Comparison of ENCODE assay signal across 30 cellular contexts in genomic region chr9:101451498-101451897, GRCh38. TPM values are rescaled to one million over a fixed set of nuclear protein-coding genes. Genes with fewer than 3 reads are reported as not detected.
"Had no signal": no experiment of that assay in that cellular context is flagged by ENCODE, and none has a peak within 500 bp of the region (broad histone marks: within the 10 kb centered on the region; RNA-seq: fewer than 3 reads in every experiment).

No MANE protein-coding gene starts in this region.

- ATAC-seq: stimulated activated effector memory CD8-positive, alpha-beta T cell treated with anti-CD3 and anti-CD28 coated beads, Interleukin-12 subunit alpha, Interleukin-12 subunit beta, amount 100 ng/mL, for 72 hours; stimulated activated memory B cell treated with anti-CD40 and anti-IgM and Interleukin-4, amounts not matched to agents 10 μg/mL and 1 μg/mL and 100 μg/mL, for 72 hours; stimulated activated naive B cell treated with anti-CD40 and anti-IgM and Interleukin-4, amounts not matched to agents 10 μg/mL and 1 μg/mL and 100 μg/mL, for 72 hours; stimulated activated naive CD8-positive, alpha-beta T cell treated with anti-CD3 and anti-CD28 coated beads, Interleukin-15, amount 100 ng/mL, for 72 hours; stimulated activated naive CD8-positive, alpha-beta T cell treated with anti-CD3 and anti-CD28 coated beads, Interleukin-15, Interleukin-2, amounts not matched to agents 100 U/mL and 50 U/mL, for 24 hours; upper lobe of right lung had no signal

- H3K4me1 ChIP-seq: testis, thyroid gland, upper lobe of right lung, uterus, vagina had no signal

- H3K27ac ChIP-seq: stomach, suprapubic skin, testis, thoracic aorta, thyroid gland, tibial artery, tibial nerve, transverse colon, upper lobe of left lung, upper lobe of right lung, uterus, vagina had no signal

- H3K9me3 ChIP-seq: stomach, suprapubic skin, testis, thoracic aorta, thyroid gland, tibial artery, tibial nerve, transverse colon, upper lobe of left lung, upper lobe of right lung, uterus, vagina had no signal

- FAIRE-seq: urothelium cell line had no signal

- H3K4me3 ChIP-seq: stomach, suprapubic skin, testis, thoracic aorta, thyroid gland, tibial artery, tibial nerve, transverse colon, upper lobe of left lung, upper lobe of right lung, uterus, vagina had no signal

- DNase-seq: stimulated activated CD4-positive, alpha-beta T cell treated with anti-CD3 and anti-CD28 coated beads, Interleukin-2, amount 100 ng/mL, for 48 hours; stimulated activated CD4-positive, alpha-beta T cell treated with anti-CD3 and anti-CD28 coated beads, Interleukin-4, amount 100 ng/mL, for 1 hour; stimulated activated CD4-positive, alpha-beta T cell treated with anti-CD3 and anti-CD28 coated beads, Interleukin-4, amount 100 ng/mL, for 24 hours; stimulated activated CD4-positive, alpha-beta T cell treated with anti-CD3 and anti-CD28 coated beads, Interleukin-4, amount 100 ng/mL, for 4 hours; stimulated activated CD8-positive, alpha-beta memory T cell treated with anti-CD3 and anti-CD28 coated beads, Interleukin-4, amount 100 ng/mL, for 48 hours; stimulated activated naive B cell treated with anti-CD40 and anti-IgM and Interleukin-4, amounts not matched to agents 10 μg/mL and 1 μg/mL and 100 μg/mL, for 72 hours; stimulated activated naive CD4-positive, alpha-beta T cell; stimulated activated naive CD4-positive, alpha-beta T cell treated with Interleukin-2 at 50 U/mL for 16 hours; stimulated activated naive CD8-positive, alpha-beta T cell treated with anti-CD3 and anti-CD28 coated beads, Interleukin-15, amount 100 ng/mL, for 72 hours; stimulated activated naive CD8-positive, alpha-beta T cell treated with anti-CD3 and anti-CD28 coated beads, Interleukin-15, Interleukin-2, amounts not matched to agents 100 U/mL and 50 U/mL, for 24 hours; stomach; substantia nigra; testis; thyroid gland; tibial artery; transverse colon; trophoblast cell; upper lobe of left lung; upper lobe of right lung; uterus had no signal

- H3K27me3 ChIP-seq: suprapubic skin, testis, thyroid gland, tibial nerve, transverse colon, upper lobe of left lung, uterus, vagina had no signal

- H3K36me3 ChIP-seq: stomach, suprapubic skin, thoracic aorta, thyroid gland, tibial artery, tibial nerve, transverse colon, upper lobe of left lung, upper lobe of right lung, uterus, vagina had no signal

RNA-seq across cellular contexts. Expression of gene ALDOB, which starts 15.9 kb away (rescaled TPM):
- total RNA-seq: subcutaneous adipose tissue, temporal lobe, thoracic aorta, thyroid gland, tibial nerve, upper lobe of right lung, urinary bladder, vagina had no signal
